Comparison of ENCODE assay signal across 15 cellular contexts in the genomic region with DNA sequence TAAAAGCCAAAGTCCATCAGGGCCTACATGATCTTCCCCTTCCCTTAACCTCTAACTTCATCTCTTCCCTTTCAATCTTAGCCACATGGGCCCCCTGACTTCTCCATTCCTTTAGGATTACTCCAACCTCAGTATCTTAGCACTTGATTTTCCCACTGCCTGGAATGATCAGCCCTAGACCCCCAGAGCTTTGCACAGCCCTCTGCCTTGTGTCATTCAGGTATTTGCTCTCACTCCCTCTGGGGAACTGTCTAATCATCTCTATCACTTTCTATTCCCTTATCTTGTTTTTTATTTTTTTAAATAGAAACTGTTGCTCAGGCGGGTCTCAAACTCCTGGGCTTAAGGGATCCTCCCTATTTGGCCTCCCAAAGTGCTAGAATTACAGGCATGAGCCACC. TPM values are rescaled to one million over a fixed set of nuclear protein-coding genes. Genes with fewer than 3 reads are reported as not detected.
DNase-seq lines count a peak whose midpoint lies in the region; ATAC-seq and TF ChIP-seq lines count a peak whose summit lies in the region.
"Had no signal": no experiment of that assay in that cellular context is flagged by ENCODE, and none has a peak within 500 bp of the region (broad histone marks: within the 10 kb centered on the region; RNA-seq: fewer than 3 reads in every experiment).

No MANE protein-coding gene starts in this region.

- H3K9me2 ChIP-seq in PC-9 (ENCODE audit: insufficient read depth), result no peaks in the 10 kb centered on the region

- no peak for DNase-seq in activated naive CD4-positive, alpha-beta T cell treated with anti-CD3 and anti-CD28 coated beads for 36 hours
- no peak for DNase-seq in activated naive CD4-positive, alpha-beta T cell treated with Interleukin-2 at 50 U/mL for 16 hours
- DNase-seq in PC-9 (no peak), chondrocyte (ENCODE audit: low spot score) (no peak), smooth muscle cell (lab: John Stamatoyannopoulos, UW; ENCODE audit: unreplicated experiment) (no peak), NCI-H2029 (lab: John Stamatoyannopoulos, UW) (no peak), HT-29 (ENCODE audit: low spot score) (no peak)
- DNase-seq: GOT3; kidney; NCI-H1105 treated with DMSO at 0.1 percent for 48 hours; RPMI8226; stimulated activated CD4-positive, alpha-beta T cell treated with anti-CD3 and anti-CD28 coated beads, Interleukin-4, amount 100 ng/mL, for 24 hours; stimulated activated naive CD4-positive, alpha-beta T cell treated with Interleukin-2 at 50 U/mL for 16 hours had no signal

- CTCF ChIA-PET in activated naive CD4-positive, alpha-beta T cell treated with anti-CD3 and anti-CD28 coated beads for 36 hours (lab: Charles Lee), result no interaction called here
- CTCF ChIA-PET in PC-9 (lab: Charles Lee), result no interaction called here

- H4K20me1 ChIP-seq in PC-9 (ENCODE audit: insufficient read depth) (peaks cover 55% of the 10 kb centered on the region), smooth muscle cell (ENCODE audit: low read depth) (peaks cover 54% of the 10 kb centered on the region)

- H3K36me3 ChIP-seq in PC-9 (ENCODE audit: low read depth) (peaks cover 45% of the 10 kb centered on the region), smooth muscle cell (ENCODE audit: low read depth) (peaks cover 6% of the 10 kb centered on the region)

- no peak overlapping the region for H3K9ac ChIP-seq in smooth muscle cell (ENCODE audit: low read depth)

- no peaks in the 10 kb centered on the region for H3K27me3 Mint-ChIP-seq in activated naive CD4-positive, alpha-beta T cell treated with anti-CD3 and anti-CD28 coated beads for 36 hours (ENCODE audit: low read depth)
- no peaks in the 10 kb centered on the region for H3K27me3 Mint-ChIP-seq in chondrocyte (ENCODE audit: low read depth)

- no peak for ATAC-seq in GM21737 (IDR thresholded peaks at IDR 0.05; ENCODE audit: unreplicated experiment)

- H3K27ac ChIP-seq in PC-9 (peak overlapping the region; percentile 32), smooth muscle cell (ENCODE audit: low read depth) (peak overlapping the region; percentile 4)
- H3K27ac ChIP-seq: right atrium auricular region had no signal

- no peak overlapping the region for H3K4me2 ChIP-seq in PC-9
- H3K4me2 ChIP-seq in smooth muscle cell, result no peak overlapping the region

- H3F3A ChIP-seq in PC-9 (ENCODE audit: insufficient read depth, low read depth), result peaks cover 76% of the 10 kb centered on the region
- peaks cover 45% of the 10 kb centered on the region for H3F3A ChIP-seq in smooth muscle cell (ENCODE audit: low read depth)

- 87% methylated on average over 1 of the region's 1 CpG for WGBS in smooth muscle cell (ENCODE audit: low lambda C conversion rate)

- no peaks in the 10 kb centered on the region for H3K27me3 ChIP-seq in PC-9 (ENCODE audit: insufficient read depth, low read depth)
- no peaks in the 10 kb centered on the region for H3K27me3 ChIP-seq in smooth muscle cell (ENCODE audit: low read depth)
- H3K27me3 ChIP-seq: right atrium auricular region had no signal

- H3K36me3 Mint-ChIP-seq in activated naive CD4-positive, alpha-beta T cell treated with anti-CD3 and anti-CD28 coated beads for 36 hours (ENCODE audit: low read depth), result peaks cover 66% of the 10 kb centered on the region
- H3K36me3 Mint-ChIP-seq in chondrocyte (ENCODE audit: low read depth), result peaks cover 44% of the 10 kb centered on the region

- H3K4me1 ChIP-seq in PC-9 (replicated peaks; ENCODE audit: insufficient read depth), result peaks cover 32% of the 10 kb centered on the region
- peaks cover 15% of the 10 kb centered on the region for H3K4me1 ChIP-seq in smooth muscle cell (ENCODE audit: low read depth)
- H3K4me1 ChIP-seq: right atrium auricular region had no signal

- TF ChIP-seq CTCF in PC-9 (conservative IDR thresholded peaks at IDR 0.05) (no peak), chondrocyte (IDR thresholded peaks at IDR 0.05) (no peak), smooth muscle cell (IDR thresholded peaks at IDR 0.05; ENCODE audit: borderline replicate concordance, insufficient read depth, poor library complexity, severe bottlenecking) (no peak)

- POLR2A ChIA-PET in PC-9 (lab: Charles Lee; ENCODE audit: unreplicated experiment), result interaction anchor here (0.6 kb wide), 1 partner anchor 55 kb away, joined by 3 read pairs; no protein-coding TSS in a partner anchor

- BruUV-seq in PC-9 (replicated peaks; lab: Mats Ljungman, UMichigan), result no TSS peak

- H3K9me3 ChIP-seq in PC-9 (ENCODE audit: insufficient read depth, low read depth) (peaks cover 11% of the 10 kb centered on the region), smooth muscle cell (replicated peaks; ENCODE audit: low read depth) (no peaks in the 10 kb centered on the region)

- H3K4me3 Mint-ChIP-seq in activated naive CD4-positive, alpha-beta T cell treated with anti-CD3 and anti-CD28 coated beads for 36 hours, result no peak overlapping the region
- no peak overlapping the region for H3K4me3 Mint-ChIP-seq in chondrocyte (ENCODE audit: unreplicated experiment)

- peak overlapping the region; percentile 58 for H3K27ac Mint-ChIP-seq in activated naive CD4-positive, alpha-beta T cell treated with anti-CD3 and anti-CD28 coated beads for 36 hours
- peak overlapping the region; percentile 12 for H3K27ac Mint-ChIP-seq in chondrocyte (ENCODE audit: unreplicated experiment)

- H3K4me3 ChIP-seq in PC-9, result no peak overlapping the region
- H3K4me3 ChIP-seq in smooth muscle cell, result no peak overlapping the region
- H3K4me3 ChIP-seq: right atrium auricular region had no signal

- H3K79me2 ChIP-seq in PC-9 (ENCODE audit: low read depth), result peaks cover 26% of the 10 kb centered on the region
- H3K79me2 ChIP-seq in smooth muscle cell (ENCODE audit: low read depth), result peaks cover 15% of the 10 kb centered on the region

- intact Hi-C loops in activated naive CD4-positive, alpha-beta T cell treated with anti-CD3 and anti-CD28 coated beads for 36 hours (cut with micrococcal nuclease), result no loop called here
- intact Hi-C loops in PC-9 (cut with micrococcal nuclease; ENCODE audit: unreplicated experiment), result no loop called here

- H3K9me3 Mint-ChIP-seq in activated naive CD4-positive, alpha-beta T cell treated with anti-CD3 and anti-CD28 coated beads for 36 hours, result peaks cover 11% of the 10 kb centered on the region
- peaks cover 2% of the 10 kb centered on the region for H3K9me3 Mint-ChIP-seq in chondrocyte (ENCODE audit: low read depth)

- H3K4me1 Mint-ChIP-seq in activated naive CD4-positive, alpha-beta T cell treated with anti-CD3 and anti-CD28 coated beads for 36 hours (ENCODE audit: low read depth), result peaks cover 19% of the 10 kb centered on the region
- H3K4me1 Mint-ChIP-seq in chondrocyte (ENCODE audit: low read depth), result peaks cover 36% of the 10 kb centered on the region

- H2AFZ ChIP-seq in PC-9, result no peak overlapping the region
- no peak overlapping the region for H2AFZ ChIP-seq in smooth muscle cell (ENCODE audit: low read depth)

RNA-seq across cellular contexts. Expression of a gene that starts 13.3 kb away (rescaled TPM):
- 10 to 100 TPM; 18.2 to 19.0 TPM for total RNA-seq in activated naive CD4-positive, alpha-beta T cell treated with anti-CD3 and anti-CD28 coated beads for 36 hours
- total RNA-seq in PC-9 (2021), result 24.1 and 29.7 TPM in 2 replicates
- total RNA-seq in chondrocyte, result 36.0 to 38.7 TPM (median 36.4 TPM) in 3 replicates
- 15.9 and 17.4 TPM in 2 replicates for total RNA-seq in smooth muscle cell
- polyA plus RNA-seq in smooth muscle cell, result 16.4 and 18.0 TPM in 2 replicates
- 26.3 and 30.5 TPM in 2 replicates for total RNA-seq in HT-29 (2014; rRNA removed; shearing (Covaris generic))
